14 cellular contexts compared by ENCODE assay signal in genomic region chr17:2388705-2389099, GRCh38. TPM values are rescaled to one million over a fixed set of nuclear protein-coding genes. Genes with fewer than 3 reads are reported as not detected.
A peak's percentile ranks its signal among the peaks of the same experiment; 100 is the strongest.
DNase-seq lines count a peak whose midpoint lies in the region; ATAC-seq and TF ChIP-seq lines count a peak whose summit lies in the region.
"Had no signal": no experiment of that assay in that cellular context is flagged by ENCODE, and none has a peak within 500 bp of the region (broad histone marks: within the 10 kb centered on the region; RNA-seq: fewer than 3 reads in every experiment).

No MANE protein-coding gene starts in this region.

- H3K9me3 Mint-ChIP-seq in activated CD4-positive, alpha-beta T cell treated with anti-CD3 and anti-CD28 coated beads, Interleukin-2, amount 10 ng/mL, durations not matched to agents 24 days and 14 days = no peaks in the 10 kb centered on the region

- H3K4me3 ChIP-seq in WERI-Rb-1 (ENCODE audit: low read depth, low read length) = no peak overlapping the region
- H3K4me3 ChIP-seq in gastroesophageal sphincter = no peak overlapping the region
- no peak overlapping the region for H3K4me3 ChIP-seq in gastrocnemius medialis
- H3K4me3 ChIP-seq: ascending aorta had no signal

- peaks cover 28% of the 10 kb centered on the region for H3K36me3 Mint-ChIP-seq in activated CD4-positive, alpha-beta T cell treated with anti-CD3 and anti-CD28 coated beads, Interleukin-2, amount 10 ng/mL, durations not matched to agents 24 days and 14 days (ENCODE audit: low read depth)

- H3K36me3 ChIP-seq in WERI-Rb-1 = peaks cover 22% of the 10 kb centered on the region
- peaks cover 0 to 46% of the 10 kb centered on the region in 2 donors for H3K36me3 ChIP-seq in gastroesophageal sphincter
- no peaks in the 10 kb centered on the region for H3K36me3 ChIP-seq in gastrocnemius medialis

- H3K4me3 Mint-ChIP-seq in activated CD4-positive, alpha-beta T cell treated with anti-CD3 and anti-CD28 coated beads, Interleukin-2, amount 10 ng/mL, durations not matched to agents 24 days and 14 days = peak overlapping the region; percentile 19

- intact Hi-C loops in activated CD4-positive, alpha-beta T cell treated with anti-CD3 and anti-CD28 coated beads, Interleukin-2, amount 10 ng/mL, durations not matched to agents 24 days and 14 days (cut with micrococcal nuclease) = no loop called here
- intact Hi-C loops in gastrocnemius medialis (cut with DNase I; ENCODE audit: low total_unique reads) = no loop called here

- no peaks in the 10 kb centered on the region for H3K27me3 Mint-ChIP-seq in activated CD4-positive, alpha-beta T cell treated with anti-CD3 and anti-CD28 coated beads, Interleukin-2, amount 10 ng/mL, durations not matched to agents 24 days and 14 days
- H3K27me3 Mint-ChIP-seq: progenitor cell of endocrine pancreas had no signal

- in situ Hi-C loops in gastrocnemius medialis (cut with MboI; ENCODE audit: low sequenced_read_pairs in 4 of 4) = no loop called here

- H3K27me3 ChIP-seq in WERI-Rb-1 (ENCODE audit: insufficient read depth, low read depth, severe bottlenecking) = no peaks in the 10 kb centered on the region
- H3K27me3 ChIP-seq in gastroesophageal sphincter = no peaks in the 10 kb centered on the region
- no peaks in the 10 kb centered on the region for H3K27me3 ChIP-seq in gastrocnemius medialis
- H3K27me3 ChIP-seq: ascending aorta had no signal

- H3K27ac Mint-ChIP-seq in activated CD4-positive, alpha-beta T cell treated with anti-CD3 and anti-CD28 coated beads, Interleukin-2, amount 10 ng/mL, durations not matched to agents 24 days and 14 days = peak overlapping the region; percentile 68

- TF ChIP-seq CTCF in WERI-Rb-1 (IDR thresholded peaks at IDR 0.05; ENCODE audit: low read depth, low read length) (0 out of 2 replicates have a peak, but pooled peaks have one; percentile 33), gastroesophageal sphincter (IDR thresholded peaks at IDR 0.05) (no peak), gastrocnemius medialis (IDR thresholded peaks at IDR 0.05 in 4 of 5, conservative IDR thresholded peaks at IDR 0.05 in 1 of 5) (no peak)

- no peak overlapping the region for H3K27ac ChIP-seq in WERI-Rb-1
- peak overlapping the region in 3 of 4 donors; percentile 9 to 100 (median 100) for H3K27ac ChIP-seq in gastroesophageal sphincter
- H3K27ac ChIP-seq in gastrocnemius medialis = peak overlapping the region in 3 of 4 donors; percentile 97 to 99 (median 99)
- H3K27ac ChIP-seq: ascending aorta had no signal

- H3K9me3 ChIP-seq in WERI-Rb-1 (ENCODE audit: severe bottlenecking) (no peaks in the 10 kb centered on the region), gastroesophageal sphincter (no peaks in the 10 kb centered on the region), gastrocnemius medialis (no peaks in the 10 kb centered on the region)
- H3K9me3 ChIP-seq: ascending aorta had no signal

- TF ChIP-seq POLR2A in gastroesophageal sphincter (IDR thresholded peaks at IDR 0.05) (no peak), gastrocnemius medialis (IDR thresholded peaks at IDR 0.05) (no peak)

- ATAC-seq in gastroesophageal sphincter = no peak
- no peak for ATAC-seq in gastrocnemius medialis
- no peak for ATAC-seq in HG03045 (IDR thresholded peaks at IDR 0.05; ENCODE audit: unreplicated experiment)
- ATAC-seq in activated CD4-positive, CD25-positive, alpha-beta regulatory T cell treated with anti-CD3 and anti-CD28 coated beads, Interleukin-2, amount 50 U/mL, for 24 hours = no peak
- no peak for ATAC-seq in GM18517 (IDR thresholded peaks at IDR 0.05; ENCODE audit: unreplicated experiment)
- ATAC-seq: left ventricle myocardium superior had no signal

- no peak for DNase-seq in activated CD4-positive, alpha-beta T cell treated with anti-CD3 and anti-CD28 coated beads, Interleukin-2, amount 10 ng/mL, durations not matched to agents 24 days and 14 days
- no peak for DNase-seq in activated CD4-positive, alpha-beta T cell treated with anti-CD3 and anti-CD28 coated beads for 48 hours
- no peak for DNase-seq in WERI-Rb-1
- DNase-seq in gastrocnemius medialis = no peak
- DNase-seq: AML-193; left ventricle myocardium superior; stimulated activated naive CD4-positive, alpha-beta T cell treated with Interleukin-2 at 50 U/mL for 16 hours; T-helper 9 cell had no signal

- TF ChIP-seq EP300 in gastroesophageal sphincter (IDR thresholded peaks at IDR 0.05) = no peak

- H3K4me1 Mint-ChIP-seq in activated CD4-positive, alpha-beta T cell treated with anti-CD3 and anti-CD28 coated beads, Interleukin-2, amount 10 ng/mL, durations not matched to agents 24 days and 14 days = peaks cover 28% of the 10 kb centered on the region

- peaks cover 0 to 71% (median 29%) of the 10 kb centered on the region in 3 donors for H3K4me1 ChIP-seq in gastroesophageal sphincter
- H3K4me1 ChIP-seq in gastrocnemius medialis = peaks cover 47 to 73% of the 10 kb centered on the region in 2 donors

- WGBS in gastroesophageal sphincter (ENCODE audit: low coverage in 1 of 2), 2 donors = 86 to 90% methylated on average over 11 to 14 of the region's 14 CpGs

RNA-seq across cellular contexts. Expression of gene MNT, which starts 12.2 kb away (rescaled TPM):
- total RNA-seq in activated CD4-positive, alpha-beta T cell treated with anti-CD3 and anti-CD28 coated beads, Interleukin-2, amount 10 ng/mL, durations not matched to agents 24 days and 14 days = 29.1 and 32.8 TPM in 2 replicates
- 10 to 100 TPM; 11.8 to 12.7 (median 12.3) TPM for total RNA-seq in gastroesophageal sphincter
- total RNA-seq in gastrocnemius medialis = 1 to 10 TPM; 2.9 to 5.4 (median 4.2) TPM

RNA-seq across cellular contexts. Expression of gene SGSM2, which starts 51.4 kb away (rescaled TPM):
- total RNA-seq in activated CD4-positive, alpha-beta T cell treated with anti-CD3 and anti-CD28 coated beads, Interleukin-2, amount 10 ng/mL, durations not matched to agents 24 days and 14 days = 44.4 and 49.7 TPM in 2 replicates
- total RNA-seq in gastroesophageal sphincter (10 to 100 TPM; 32.9 to 58.6 (median 47.4) TPM), gastrocnemius medialis (10 to 100 TPM in 2 of 4 donors, 1 to 10 TPM in 2; 6.1 to 20.1 (median 9.6) TPM)

RNA-seq across cellular contexts. Expression of gene TSR1, which starts 52.4 kb away (rescaled TPM):
- 97.9 and 99.3 TPM in 2 replicates for total RNA-seq in activated CD4-positive, alpha-beta T cell treated with anti-CD3 and anti-CD28 coated beads, Interleukin-2, amount 10 ng/mL, durations not matched to agents 24 days and 14 days
- 10 to 100 TPM; 25.0 to 58.3 (median 46.5) TPM for total RNA-seq in gastroesophageal sphincter
- 10 to 100 TPM; 76.7 to 94.1 (median 84.7) TPM for total RNA-seq in gastrocnemius medialis
